Comparison of ENCODE assay signal across 8 cellular contexts in the genomic region with DNA sequence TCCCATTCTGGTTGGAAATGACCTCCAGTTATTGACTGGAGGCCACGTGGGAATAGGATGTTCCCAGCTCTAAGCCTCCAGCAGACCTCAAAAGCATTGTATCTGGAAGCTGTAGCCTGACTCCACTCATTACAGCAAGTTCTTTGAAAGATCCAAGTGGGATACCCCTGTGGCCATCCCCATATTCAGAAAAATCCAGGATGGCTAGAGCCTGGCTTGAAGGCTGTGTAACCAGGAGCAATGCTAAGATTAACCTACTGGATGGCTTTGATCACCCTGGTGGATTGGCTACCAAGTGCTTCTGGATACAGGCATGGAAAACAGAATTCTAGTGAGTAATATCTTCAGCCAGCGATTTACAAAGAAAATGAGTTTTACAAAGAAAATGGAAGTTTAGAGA.
"Had no signal": no experiment of that assay in that cellular context is flagged by ENCODE, and none has a peak within 500 bp of the region (broad histone marks: within the 10 kb centered on the region; RNA-seq: fewer than 3 reads in every experiment).

No MANE protein-coding gene starts in this region.

- ATAC-seq: GM12878 had no signal

- FAIRE-seq: G401.6, GM12891, GM12892, GM18507, GM19239 had no signal

- H3K4me3 ChIP-seq: GM12878 had no signal

- DNase-seq: GDM1, GF-D8 had no signal
